ENCODE assay signal across 15 cellular contexts in genomic region chr6:130187335-130188206, GRCh38. TPM values are rescaled to one million over a fixed set of nuclear protein-coding genes. Genes with fewer than 3 reads are reported as not detected.
"Had no signal": no experiment of that assay in that cellular context is flagged by ENCODE, and none has a peak within 500 bp of the region (broad histone marks: within the 10 kb centered on the region; RNA-seq: fewer than 3 reads in every experiment).

No MANE protein-coding gene starts in this region.

- H3K4me1 ChIP-seq: parathyroid adenoma, tibial artery, vagina had no signal

- H3K9me3 ChIP-seq: tibial artery, vagina had no signal

- H3K4me3 ChIP-seq: hepatocyte, tibial artery, vagina had no signal

- H3K27ac Mint-ChIP-seq: activated naive CD4-positive, alpha-beta T cell treated with anti-CD3 and anti-CD28 coated beads for 36 hours; activated T-helper 1 cell treated with anti-CD3 and anti-CD28 coated beads, Interleukin-12 subunit alpha, Interleukin-12 subunit beta, Interleukin-2, Interleukin-4 antibody, amounts not matched to agents 30 ng/mL and 10 ng/mL and 1 ng/mL, durations not matched to agents 14 hours and 24 hours and 36 hours; endodermal cell had no signal

- H3K4me3 Mint-ChIP-seq: activated naive CD4-positive, alpha-beta T cell treated with anti-CD3 and anti-CD28 coated beads for 36 hours; activated T-helper 1 cell treated with anti-CD3 and anti-CD28 coated beads, Interleukin-12 subunit alpha, Interleukin-12 subunit beta, Interleukin-2, Interleukin-4 antibody, amounts not matched to agents 30 ng/mL and 10 ng/mL and 1 ng/mL, durations not matched to agents 14 hours and 24 hours and 36 hours; endodermal cell had no signal

- H3K27me3 ChIP-seq: brain microvascular endothelial cell, hepatocyte, tibial artery, vagina had no signal

- H3K36me3 ChIP-seq: brain microvascular endothelial cell, tibial artery, vagina had no signal

- H3K4me1 Mint-ChIP-seq: endodermal cell had no signal

- H3K27ac ChIP-seq: brain microvascular endothelial cell, hepatocyte, parathyroid adenoma, tibial artery, vagina had no signal

- DNase-seq: activated CD4-positive, alpha-beta T cell treated with anti-CD3 and anti-CD28 coated beads for 48 hours; activated naive CD4-positive, alpha-beta T cell treated with anti-CD3 and anti-CD28 coated beads for 36 hours; brain microvascular endothelial cell; dermis blood vessel endothelial cell; endodermal cell; kidney glomerular epithelial cell; mesendoderm; stimulated activated CD4-positive, alpha-beta T cell treated with anti-CD3 and anti-CD28 coated beads, Interleukin-4, amount 100 ng/mL, for 24 hours; T-helper 9 cell; tibial artery had no signal

RNA-seq across cellular contexts. Expression of gene SAMD3, which starts 35.2 kb away (rescaled TPM):
- total RNA-seq: dermis blood vessel endothelial cell, renal cortical epithelial cell had no signal
